In genomic region chrX:35292522-35292921, GRCh38 we compare ENCODE assay signal across 35 cellular contexts.
"Had no signal": no experiment of that assay in that cellular context is flagged by ENCODE, and none has a peak within 500 bp of the region (broad histone marks: within the 10 kb centered on the region; RNA-seq: fewer than 3 reads in every experiment).

No MANE protein-coding gene starts in this region.

- DNase-seq: Karpas-422, Kasumi-1, MG63, MM.1S, MV-4-11, NCI-H1048, NCI-H1092, NCI-H1092 treated with DMSO at 0.1 percent for 48 hours, NCI-H1105, NCI-H1105 treated with DMSO at 0.1 percent for 48 hours, NCI-H1417, NCI-H1417 treated with DMSO at 0.1 percent for 48 hours, NCI-H1436, NCI-H1436 treated with DMSO at 0.1 percent for 48 hours, NCI-H146, NCI-H1694, NCI-H1694 treated with DMSO at 0.1 percent for 48 hours, NCI-H187, NCI-H187 treated with DMSO at 0.1 percent for 48 hours, NCI-H1930, NCI-H2029, NCI-H2029 treated with DMSO at 0.1 percent for 48 hours, NCI-H2081, NCI-H2081 treated with DMSO at 0.1 percent for 48 hours, NCI-H2107, NCI-H2171, NCI-H2171 treated with DMSO at 0.1 percent for 48 hours, NCI-H2227 treated with DMSO at 0.1 percent for 48 hours, NCI-H226, NCI-H345, NCI-H446, NCI-H446 treated with DMSO at 0.1 percent for 48 hours, NCI-H510A, NCI-H510A treated with DMSO at 0.1 percent for 48 hours, NCI-H524 had no signal

- H3K27me3 ChIP-seq: MG63 had no signal

- H3K9me3 ChIP-seq: MG63 had no signal

- H3K36me3 ChIP-seq: MG63 had no signal

- H3K4me3 ChIP-seq: MG63 had no signal
